ENCODE assay signal across 8 cellular contexts in the genomic region with DNA sequence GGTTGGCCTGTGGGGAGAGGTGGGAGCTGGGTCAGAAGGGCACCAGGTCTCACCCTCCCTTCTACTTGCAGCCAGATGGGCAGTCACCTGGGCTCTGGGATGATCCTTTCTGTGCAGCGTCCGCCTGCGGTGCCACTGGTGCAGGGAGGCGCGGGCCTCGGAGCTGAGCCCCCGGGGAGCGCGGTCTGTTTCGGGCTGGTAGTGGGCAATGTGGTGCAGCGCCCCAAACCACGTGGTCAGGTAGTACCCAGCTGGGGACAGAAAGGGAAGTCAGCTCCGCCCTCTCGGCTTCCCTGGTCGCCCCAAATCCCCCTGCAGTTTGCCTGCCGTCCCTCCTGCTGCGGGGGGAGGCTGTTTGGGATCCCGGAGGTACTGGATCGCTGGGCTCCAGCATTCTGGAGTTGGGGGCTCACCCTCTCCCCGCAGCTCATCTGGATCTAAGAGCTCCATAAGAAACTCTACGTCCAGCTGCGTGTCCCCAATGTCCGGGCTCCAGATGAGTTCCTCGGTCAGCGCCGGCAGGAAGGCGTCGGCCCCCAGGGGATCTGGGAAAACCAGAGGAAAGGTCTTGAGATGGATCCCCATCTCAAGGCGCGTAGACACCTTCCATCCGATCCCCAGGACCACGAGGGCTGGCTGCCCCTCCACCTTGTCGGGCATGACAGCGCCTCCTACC. TPM values are rescaled to one million over a fixed set of nuclear protein-coding genes. Genes with fewer than 3 reads are reported as not detected.
DNase-seq lines count a peak whose midpoint lies in the region; ATAC-seq and TF ChIP-seq lines count a peak whose summit lies in the region.

No MANE protein-coding gene starts in this region.

- H3K4me3 ChIP-seq in BJ (ENCODE audit: low read depth, low read length) (peak overlapping the region; percentile 37), MG63 (peak overlapping the region; percentile 53), mucosa of rectum (ENCODE audit: low read length in 2 of 2) (peak overlapping the region; percentile 52 to 77), aorta (ENCODE audit: low read length in 2 of 2) (peak overlapping the region in 1 of 2 donors; percentile 12)

- peaks cover 42% of the 10 kb centered on the region for H3K4me1 Mint-ChIP-seq in dendritic cell treated with granulocyte-macrophage colony-stimulating factor and Interleukin-4, amounts not matched to agents 40 ng/mL and 50 ng/mL, for 4 days (ENCODE audit: low read depth)

- WGBS in aorta, 2 donors = 4 to 6% methylated on average over 34 of the region's 34 CpGs

- H3K9ac ChIP-seq in mucosa of rectum (ENCODE audit: low read depth in 1 of 2, low read length in 2 of 2) = peak overlapping the region; percentile 41 to 63

- peaks cover 5% of the 10 kb centered on the region for H3K36me3 Mint-ChIP-seq in dendritic cell treated with granulocyte-macrophage colony-stimulating factor and Interleukin-4, amounts not matched to agents 40 ng/mL and 50 ng/mL, for 4 days (ENCODE audit: low read depth)

- CTCF ChIA-PET in BJ (lab: Yijun Ruan, JAX) = interaction anchor here (0.7 to 3.3 kb wide), 17 partner anchors 9 to 467 kb away, joined by 3 to 29 read pairs (median 4); a partner anchor contains a TSS

- intact Hi-C loops in dendritic cell treated with granulocyte-macrophage colony-stimulating factor and Interleukin-4, amounts not matched to agents 40 ng/mL and 50 ng/mL, for 4 days (cut with micrococcal nuclease) = loop anchor here (1.0 kb wide), 1 partner anchor 17 kb away; no protein-coding TSS in a partner anchor
- intact Hi-C loops in aorta (cut with DNase I) = no loop called here

- peak overlapping the region; percentile 78 for H3K27ac Mint-ChIP-seq in dendritic cell treated with granulocyte-macrophage colony-stimulating factor and Interleukin-4, amounts not matched to agents 40 ng/mL and 50 ng/mL, for 4 days

- POLR2A ChIA-PET in BJ (lab: Charles Lee) = no interaction called here

- DNase-seq in BJ (ENCODE audit: low read depth) (no peak), MG63 (no peak), aorta (no peak), GF-D8 (lab: John Stamatoyannopoulos, UW) (no peak), KG1 (lab: John Stamatoyannopoulos, UW) (no peak)

- H3K27me3 Mint-ChIP-seq in dendritic cell treated with granulocyte-macrophage colony-stimulating factor and Interleukin-4, amounts not matched to agents 40 ng/mL and 50 ng/mL, for 4 days = peaks cover 1% of the 10 kb centered on the region

- H3K27ac ChIP-seq in mucosa of rectum (ENCODE audit: low read depth in 2 of 2, low read length in 2 of 2) = peak overlapping the region in 1 of 2 donors; percentile 61
- no peak overlapping the region for H3K27ac ChIP-seq in aorta (ENCODE audit: low read depth in 1 of 2, low read length in 2 of 2)

- no peak for TF ChIP-seq CTCF in BJ (IDR thresholded peaks at IDR 0.05; ENCODE audit: insufficient read depth, low read depth, low read length)

- H3K9me3 Mint-ChIP-seq in dendritic cell treated with granulocyte-macrophage colony-stimulating factor and Interleukin-4, amounts not matched to agents 40 ng/mL and 50 ng/mL, for 4 days = no peaks in the 10 kb centered on the region

- H3K36me3 ChIP-seq in BJ (ENCODE audit: control insufficient read depth, insufficient read depth, low read length) = no peaks in the 10 kb centered on the region
- no peaks in the 10 kb centered on the region for H3K36me3 ChIP-seq in MG63
- H3K36me3 ChIP-seq in mucosa of rectum (ENCODE audit: control insufficient read depth in 2 of 2, insufficient read depth in 2 of 2, low read length in 2 of 2) = no peaks in the 10 kb centered on the region
- H3K36me3 ChIP-seq in aorta (ENCODE audit: control insufficient read depth in 1 of 2, insufficient read depth in 2 of 2, low read length in 1 of 2) = no peaks in the 10 kb centered on the region

- H3K4me1 ChIP-seq in mucosa of rectum (ENCODE audit: control insufficient read depth in 2 of 2, insufficient read depth in 2 of 2, low read length in 2 of 2) = peaks cover 17 to 20% of the 10 kb centered on the region in 2 donors
- H3K4me1 ChIP-seq in aorta (ENCODE audit: control insufficient read depth in 1 of 2, insufficient read depth in 2 of 2, low read length in 2 of 2) = no peaks in the 10 kb centered on the region

- ATAC-seq in aorta (ENCODE audit: low FRiP score) (peak; percentile 54), GM19328 (IDR thresholded peaks at IDR 0.05; ENCODE audit: unreplicated experiment) (no peak)

- H3K27me3 ChIP-seq in BJ (ENCODE audit: control insufficient read depth, insufficient read depth, low read length) (no peaks in the 10 kb centered on the region), MG63 (no peaks in the 10 kb centered on the region), mucosa of rectum (ENCODE audit: control insufficient read depth in 2 of 2, insufficient read depth in 2 of 2, low read length in 2 of 2) (no peaks in the 10 kb centered on the region), aorta (ENCODE audit: control insufficient read depth in 1 of 2, insufficient read depth in 2 of 2, low read length in 1 of 2) (no peaks in the 10 kb centered on the region)

- H3K9me3 ChIP-seq in MG63 (no peaks in the 10 kb centered on the region), mucosa of rectum (ENCODE audit: control insufficient read depth in 2 of 2, low read length in 2 of 2) (no peaks in the 10 kb centered on the region), aorta (ENCODE audit: control insufficient read depth, low read length) (no peaks in the 10 kb centered on the region)

- H3K4me3 Mint-ChIP-seq in dendritic cell treated with granulocyte-macrophage colony-stimulating factor and Interleukin-4, amounts not matched to agents 40 ng/mL and 50 ng/mL, for 4 days = peak overlapping the region; percentile 88

RNA-seq across cellular contexts. Expression of a gene that starts 8.8 kb away (rescaled TPM):
- polyA plus RNA-seq in BJ (2011; rRNA removed) = 1.9 TPM in 2 replicates
- 0.90 and 1.1 TPM in 2 replicates for polyA minus RNA-seq in BJ (2011; rRNA and poly(A)+ RNA removed)
- total RNA-seq in MG63 (2014; rRNA removed; shearing (Covaris generic); ENCODE audit: low replicate concordance) = 6.9 and 8.2 TPM in 2 replicates
- 1 to 10 TPM; 3.3 to 5.7 TPM for total RNA-seq in aorta
- polyA plus RNA-seq in aorta = 1 to 10 TPM; 1.8 to 5.4 TPM

RNA-seq across cellular contexts. Expression of a gene that starts 19.5 kb away (rescaled TPM):
- polyA plus RNA-seq in BJ (2011; rRNA removed) (266 and 342 TPM in 2 replicates), aorta (100 to 1,000 TPM in 1 of 2 donors, 10 to 100 TPM in 1; 83.3 to 150 TPM)
- polyA minus RNA-seq in BJ (2011; rRNA and poly(A)+ RNA removed) = 228 and 270 TPM in 2 replicates
- 385 and 511 TPM in 2 replicates for total RNA-seq in MG63 (2014; rRNA removed; shearing (Covaris generic); ENCODE audit: low replicate concordance)
- 100 to 1,000 TPM; 220 TPM for total RNA-seq in aorta

RNA-seq across cellular contexts. Expression of a gene that starts 30.1 kb away (rescaled TPM):
- polyA plus RNA-seq in BJ (2011; rRNA removed) = 44.4 and 71.8 TPM in 2 replicates
- 15.4 and 35.5 TPM in 2 replicates for polyA minus RNA-seq in BJ (2011; rRNA and poly(A)+ RNA removed)
- 45.3 and 72.9 TPM in 2 replicates for total RNA-seq in MG63 (2014; rRNA removed; shearing (Covaris generic); ENCODE audit: low replicate concordance)
- total RNA-seq in aorta = 10 to 100 TPM; 34.6 to 42.4 TPM
- 10 to 100 TPM; 34.8 to 51.2 TPM for polyA plus RNA-seq in aorta

RNA-seq across cellular contexts. Expression of a gene that starts 30.5 kb away (rescaled TPM):
- 12.8 and 20.6 TPM in 2 replicates for polyA plus RNA-seq in BJ (2011; rRNA removed)
- polyA minus RNA-seq in BJ (2011; rRNA and poly(A)+ RNA removed) = 2.6 and 4.3 TPM in 2 replicates
- 18.7 and 49.6 TPM in 2 replicates for total RNA-seq in MG63 (2014; rRNA removed; shearing (Covaris generic); ENCODE audit: low replicate concordance)
- total RNA-seq in aorta = 10 to 100 TPM; 16.0 to 24.5 TPM
- 10 to 100 TPM; 23.4 to 30.1 TPM for polyA plus RNA-seq in aorta

RNA-seq across cellular contexts. Expression of a gene that starts 37.7 kb away (rescaled TPM):
- 75.6 and 124 TPM in 2 replicates for polyA plus RNA-seq in BJ (2011; rRNA removed)
- 21.2 and 31.1 TPM in 2 replicates for polyA minus RNA-seq in BJ (2011; rRNA and poly(A)+ RNA removed)
- 76.7 and 102 TPM in 2 replicates for total RNA-seq in MG63 (2014; rRNA removed; shearing (Covaris generic); ENCODE audit: low replicate concordance)
- 10 to 100 TPM; 92.2 to 95.1 TPM for total RNA-seq in aorta
- polyA plus RNA-seq in aorta = 100 to 1,000 TPM; 139 to 190 TPM
